Comparison of ENCODE assay signal across 27 cellular contexts in genomic region chr10:96577037-96577436, GRCh38. TPM values are rescaled to one million over a fixed set of nuclear protein-coding genes. Genes with fewer than 3 reads are reported as not detected.
DNase-seq lines count a peak whose midpoint lies in the region; ATAC-seq and TF ChIP-seq lines count a peak whose summit lies in the region.
"Had no signal": no experiment of that assay in that cellular context is flagged by ENCODE, and none has a peak within 500 bp of the region (broad histone marks: within the 10 kb centered on the region; RNA-seq: fewer than 3 reads in every experiment).

No MANE protein-coding gene starts in this region.

- TF ChIP-seq CTCF in LNCaP clone FGC (IDR thresholded peaks at IDR 0.05; ENCODE audit: control insufficient read depth, extremely low read depth, insufficient read depth), result no peak
- no peak for TF ChIP-seq CTCF in body of pancreas (IDR thresholded peaks at IDR 0.05)

- DNase-seq in LNCaP clone FGC (ENCODE audit: low read depth) (peak; percentile 98), body of pancreas (peak in 1 of 4 donors; percentile 58), left colon (no peak), NCI-H2107 treated with DMSO at 0.1 percent for 48 hours (lab: John Stamatoyannopoulos, UW; ENCODE audit: unreplicated experiment) (no peak), medulla oblongata (ENCODE audit: extremely low spot score) (no peak), DMS79 (lab: John Stamatoyannopoulos, UW) (no peak), COLO829 (ENCODE audit: low spot score) (no peak)
- DNase-seq: activated CD4-positive, alpha-beta T cell treated with anti-CD3 and anti-CD28 coated beads, Interleukin-2, amount 50 U/mL, for 4 hours; AML-193; CD8-positive, alpha-beta memory T cell; HCEC 1CT; head of caudate nucleus; left lung; midbrain; NCI-H1105 treated with DMSO at 0.1 percent for 48 hours; NCI-H2029 treated with DMSO at 0.1 percent for 48 hours; NCI-H226; NCI-H748 treated with DMSO at 0.1 percent for 48 hours; nephron progenitor cell; ovary; right cardiac atrium; stimulated activated CD4-positive, alpha-beta T cell treated with anti-CD3 and anti-CD28 coated beads, Interleukin-4, amount 100 ng/mL, for 24 hours; stimulated activated naive B cell treated with anti-CD40 and anti-IgM and Interleukin-4, amounts not matched to agents 10 μg/mL and 1 μg/mL and 100 μg/mL, for 72 hours; testis had no signal

- ATAC-seq in body of pancreas, result peak; percentile 77
- ATAC-seq in left colon, result peak; percentile 83
- ATAC-seq: left lung, right cardiac atrium, Right ventricle myocardium inferior had no signal

- intact Hi-C loops in body of pancreas (cut with DNase I) (no loop called here), left colon (cut with DNase I, micrococcal nuclease) (no loop called here)

- H3K4me1 ChIP-seq in body of pancreas, result peaks cover 74% of the 10 kb centered on the region

- H3K4me3 ChIP-seq in LNCaP clone FGC (ENCODE audit: low read depth, low read length) (peak overlapping the region; percentile 34), body of pancreas (no peak overlapping the region)
- H3K4me3 ChIP-seq: cardiac muscle cell, left lung, ovary, testis had no signal

- H3K9me3 ChIP-seq in body of pancreas, result no peaks in the 10 kb centered on the region
- H3K9me3 ChIP-seq: left lung, ovary, testis had no signal

- WGBS in body of pancreas, 2 donors, result 33 to 34% methylated on average over 1 of the region's 1 CpG

- TF ChIP-seq POLR2A in body of pancreas (IDR thresholded peaks at IDR 0.05), result no peak

- peaks cover 0 to 2% of the 10 kb centered on the region in 2 donors for H3K36me3 ChIP-seq in body of pancreas (replicated peaks in 1 of 2; ENCODE audit: insufficient read depth in 1 of 2, low read depth in 2 of 2)
- H3K36me3 ChIP-seq: ovary had no signal

- H3K27ac ChIP-seq in body of pancreas, result peak overlapping the region in 3 of 4 donors; percentile 47 to 72 (median 67)
- H3K27ac ChIP-seq: cardiac muscle cell, HL-60, left lung, ovary, testis had no signal

- H3K27me3 ChIP-seq in body of pancreas, result no peaks in the 10 kb centered on the region
- H3K27me3 ChIP-seq: cardiac muscle cell, left lung, ovary, testis had no signal

RNA-seq across cellular contexts. Expression of gene TM9SF3, which starts 9.8 kb away (rescaled TPM):
- total RNA-seq in body of pancreas (10 to 100 TPM; 73.7 to 75.2 TPM), left colon (100 to 1,000 TPM; 259 to 271 TPM)
